22 cellular contexts compared by ENCODE assay signal in genomic region chr7:101783381-101784181, GRCh38. TPM values are rescaled to one million over a fixed set of nuclear protein-coding genes. Genes with fewer than 3 reads are reported as not detected.
DNase-seq lines count a peak whose midpoint lies in the region; ATAC-seq and TF ChIP-seq lines count a peak whose summit lies in the region.
"Had no signal": no experiment of that assay in that cellular context is flagged by ENCODE, and none has a peak within 500 bp of the region (broad histone marks: within the 10 kb centered on the region; RNA-seq: fewer than 3 reads in every experiment).

No MANE protein-coding gene starts in this region.

- H3K36me3 ChIP-seq in duodenal mucosa (ENCODE audit: control insufficient read depth in 1 of 2, insufficient read depth in 2 of 2, low read length in 2 of 2) (no peaks in the 10 kb centered on the region), uterus (no peaks in the 10 kb centered on the region)
- H3K36me3 ChIP-seq: BE2C, SJSA1 had no signal

- H3K27me3 ChIP-seq in duodenal mucosa (ENCODE audit: control insufficient read depth in 1 of 2, insufficient read depth in 2 of 2, low read length in 2 of 2), result no peaks in the 10 kb centered on the region
- H3K27me3 ChIP-seq in uterus, result no peaks in the 10 kb centered on the region
- H3K27me3 ChIP-seq in right cardiac atrium (ENCODE audit: control insufficient read depth, insufficient read depth), result no peaks in the 10 kb centered on the region
- H3K27me3 ChIP-seq: BE2C had no signal

- H3K27ac ChIP-seq in duodenal mucosa (ENCODE audit: low read depth, low read length), result no peak overlapping the region
- no peak overlapping the region for H3K27ac ChIP-seq in uterus
- H3K27ac ChIP-seq in right cardiac atrium (ENCODE audit: low read length), result no peak overlapping the region
- H3K27ac ChIP-seq: A549, HL-60, KMS-11, SJSA1 had no signal

- peaks cover 15 to 19% of the 10 kb centered on the region in 2 donors for H3K4me1 ChIP-seq in duodenal mucosa (ENCODE audit: control insufficient read depth in 1 of 2, insufficient read depth in 2 of 2, low read length in 2 of 2)
- H3K4me1 ChIP-seq in uterus, result no peaks in the 10 kb centered on the region
- H3K4me1 ChIP-seq in right cardiac atrium (ENCODE audit: control insufficient read depth, insufficient read depth, low read length), result peaks cover 6% of the 10 kb centered on the region
- H3K4me1 ChIP-seq: A549, BE2C, SJSA1 had no signal

- H3K4me3 ChIP-seq in duodenal mucosa (ENCODE audit: low read depth in 1 of 2, low read length in 2 of 2), result peak overlapping the region; percentile 5 to 27
- no peak overlapping the region for H3K4me3 ChIP-seq in uterus
- no peak overlapping the region for H3K4me3 ChIP-seq in right cardiac atrium (ENCODE audit: low read length)
- H3K4me3 ChIP-seq: A549, SJSA1 had no signal

- 44% methylated on average over 10 of the region's 10 CpGs for WGBS in right cardiac atrium

- TF ChIP-seq POLR2A in uterus (IDR thresholded peaks at IDR 0.05), result no peak

- peak overlapping the region in 1 of 2 donors; percentile 30 for H3K9ac ChIP-seq in duodenal mucosa (ENCODE audit: low read depth in 1 of 2, low read length in 2 of 2)
- H3K9ac ChIP-seq: KMS-11 had no signal

- ATAC-seq in HG03280 (IDR thresholded peaks at IDR 0.05; ENCODE audit: unreplicated experiment) (no peak), right cardiac atrium (no peak)

- H3K9me3 ChIP-seq in duodenal mucosa (ENCODE audit: control insufficient read depth in 1 of 2, low read length in 2 of 2), result no peaks in the 10 kb centered on the region
- H3K9me3 ChIP-seq in uterus, result no peaks in the 10 kb centered on the region
- H3K9me3 ChIP-seq in right cardiac atrium (ENCODE audit: control insufficient read depth, low read length), result no peaks in the 10 kb centered on the region
- H3K9me3 ChIP-seq: BE2C, SJSA1 had no signal

- intact Hi-C loops in uterus (cut with DNase I; ENCODE audit: low total_unique reads) (no loop called here), right cardiac atrium (cut with DNase I) (no loop called here)

- TF ChIP-seq CTCF in uterus (IDR thresholded peaks at IDR 0.05), result no peak

- DNase-seq in NCI-H226 (peak; percentile 48), mucosa of gallbladder (ENCODE audit: low spot score) (peak; percentile 57), uterus (peak; percentile 50 to 51), right cardiac atrium (no peak)
- DNase-seq in effector CD4-positive, alpha-beta T cell, result no peak
- DNase-seq: BE2C; CD4-positive, alpha-beta T cell; COR-L47; DMS79; NCI-H1105; NCI-H146; NCI-H2029; NCI-H2171 treated with DMSO at 0.1 percent for 48 hours; NCI-H446; NCI-H526; OCI-M1 had no signal

RNA-seq across cellular contexts. Expression of gene CUX1, which starts 33.8 kb away (rescaled TPM):
- total RNA-seq in mucosa of gallbladder, result 129 TPM
- 100 to 1,000 TPM in 1 of 4 donors, 10 to 100 TPM in 3; 58.2 to 295 (median 76.9) TPM for total RNA-seq in uterus
- total RNA-seq in right cardiac atrium, result 100 to 1,000 TPM; 106 to 146 (median 117) TPM
- polyA plus RNA-seq in right cardiac atrium, result 54.1 TPM

Comparison
In these comparisons a context has a peak if more than half of its experiments do, and no peak if none do; other contexts are left out.
1. DNase-seq: peak in NCI-H226 (single experiment), mucosa of gallbladder (single experiment) and uterus (2 of 2); none in effector CD4-positive, alpha-beta T cell (single experiment) and right cardiac atrium (0 of 3).
2. H3K4me3 ChIP-seq: peak in duodenal mucosa (2 of 2); none in uterus (0 of 2) and right cardiac atrium (single experiment).